ENCODE assay signal across 24 cellular contexts in the genomic region with DNA sequence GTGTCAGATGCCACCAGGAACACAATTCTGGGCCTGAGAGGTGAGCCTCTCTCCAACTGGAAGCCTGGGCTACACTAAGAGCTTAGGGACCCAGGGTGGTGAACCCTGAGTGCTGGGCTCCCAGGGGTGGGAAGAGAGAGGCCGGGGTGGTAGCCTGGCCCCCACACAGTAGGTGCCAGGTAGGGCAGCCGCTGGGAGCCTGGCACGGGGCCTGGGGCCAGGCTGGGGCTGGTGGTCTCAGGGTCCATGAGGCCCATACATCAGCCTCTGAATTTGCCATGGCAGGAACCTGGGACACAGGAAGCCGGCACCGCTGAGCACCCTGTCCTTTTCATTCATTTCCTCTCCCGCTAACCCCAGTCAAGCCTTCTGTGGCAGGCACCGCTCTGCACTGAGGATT. TPM values are rescaled to one million over a fixed set of nuclear protein-coding genes. Genes with fewer than 3 reads are reported as not detected.
A peak's percentile ranks its signal among the peaks of the same experiment; 100 is the strongest.
DNase-seq lines count a peak whose midpoint lies in the region; ATAC-seq, FAIRE-seq and TF ChIP-seq lines count a peak whose summit lies in the region.
"Had no signal": no experiment of that assay in that cellular context is flagged by ENCODE, and none has a peak within 500 bp of the region (broad histone marks: within the 10 kb centered on the region; RNA-seq: fewer than 3 reads in every experiment).

No MANE protein-coding gene starts in this region.

- no peak for TF ChIP-seq POLR2A in stomach (IDR thresholded peaks at IDR 0.05)
- no peak for TF ChIP-seq POLR2A in erythroblast (IDR thresholded peaks at IDR 0.05; ENCODE audit: low read length)

- TF ChIP-seq EP300 in stomach (IDR thresholded peaks at IDR 0.05), result no peak

- POLR2A ChIA-PET in activated CD4-positive, alpha-beta T cell treated with anti-CD3 and anti-CD28 coated beads for 36 hours (lab: Charles Lee), result no interaction called here

- H3K27ac ChIP-seq in keratinocyte (ENCODE audit: control insufficient read depth, insufficient read depth, low read length), result peak overlapping the region; percentile 67
- peak overlapping the region in 4 of 5 donors; percentile 4 to 66 (median 22) for H3K27ac ChIP-seq in stomach
- H3K27ac ChIP-seq: C4-2B, testis, VCaP had no signal

- intact Hi-C loops in stomach (cut with DNase I; ENCODE audit: low total_unique reads), result no loop called here
- intact Hi-C loops in activated CD4-positive, alpha-beta T cell treated with anti-CD3 and anti-CD28 coated beads for 36 hours (cut with DNase I, micrococcal nuclease), result loop anchor here in 1 of 2 experiments (5.0 kb wide), 1 partner anchor 125 kb away; no protein-coding TSS in a partner anchor

- H2AFZ ChIP-seq in keratinocyte (ENCODE audit: control insufficient read depth, low read length), result peak overlapping the region; percentile 26

- H3K4me2 ChIP-seq in keratinocyte (ENCODE audit: control insufficient read depth, extremely low read depth, insufficient read depth, low read depth, low read length), result peak overlapping the region; percentile 49

- peaks cover 85% of the 10 kb centered on the region for H3K4me1 Mint-ChIP-seq in HFFc6 (ENCODE audit: low read depth)
- H3K4me1 Mint-ChIP-seq in activated CD4-positive, alpha-beta T cell treated with anti-CD3 and anti-CD28 coated beads for 36 hours, result peaks cover 24% of the 10 kb centered on the region

- H3K36me3 Mint-ChIP-seq in HFFc6 (ENCODE audit: low read depth), result peaks cover 37% of the 10 kb centered on the region
- no peaks in the 10 kb centered on the region for H3K36me3 Mint-ChIP-seq in activated CD4-positive, alpha-beta T cell treated with anti-CD3 and anti-CD28 coated beads for 36 hours (ENCODE audit: low read depth)
- H3K36me3 Mint-ChIP-seq: naive B cell had no signal

- H3K9me3 Mint-ChIP-seq in HFFc6, result no peaks in the 10 kb centered on the region
- H3K9me3 Mint-ChIP-seq in activated CD4-positive, alpha-beta T cell treated with anti-CD3 and anti-CD28 coated beads for 36 hours (ENCODE audit: low read depth), result no peaks in the 10 kb centered on the region
- H3K9me3 Mint-ChIP-seq: activated T-cell treated with anti-CD3 and anti-CD28 coated beads, Interleukin-2, amount 50 U/mL, for 4 hours; T-helper 1 cell treated with Interleukin-12 subunit alpha and Interleukin-12 subunit beta and Interleukin-4 antibody, amounts not matched to agents 30 μg/mL and 1 μg/mL, for 36 hours had no signal

- no peaks in the 10 kb centered on the region for H4K20me1 ChIP-seq in keratinocyte (ENCODE audit: control insufficient read depth, extremely low read depth, insufficient read depth, low read length)

- H3K4me3 Mint-ChIP-seq in HFFc6, result peak overlapping the region; percentile 84
- H3K4me3 Mint-ChIP-seq in activated CD4-positive, alpha-beta T cell treated with anti-CD3 and anti-CD28 coated beads for 36 hours, result no peak overlapping the region
- H3K4me3 Mint-ChIP-seq: activated T-cell treated with anti-CD3 and anti-CD28 coated beads, Interleukin-2, amount 50 U/mL, for 4 hours; naive B cell; T-helper 1 cell treated with Interleukin-12 subunit alpha and Interleukin-12 subunit beta and Interleukin-4 antibody, amounts not matched to agents 30 μg/mL and 1 μg/mL, for 36 hours had no signal

- TF ChIP-seq CTCF in HFFc6 (IDR thresholded peaks at IDR 0.05) (no peak), keratinocyte (optimal IDR thresholded peaks at IDR 0.05 in 1 of 3, IDR thresholded peaks at IDR 0.05 in 1 of 3, conservative IDR thresholded peaks at IDR 0.05 in 1 of 3; ENCODE audit: extremely low read depth in 1 of 3, insufficient read depth in 2 of 3, low read length in 3 of 3) (no peak), stomach (IDR thresholded peaks at IDR 0.05) (no peak)

- no peaks in the 10 kb centered on the region for H3K27me3 ChIP-seq in adipocyte (replicated peaks; ENCODE audit: control insufficient read depth, insufficient read depth, low read length)
- peaks cover 6% of the 10 kb centered on the region for H3K27me3 ChIP-seq in keratinocyte (ENCODE audit: control insufficient read depth, extremely low read depth, insufficient read depth, low read length)
- H3K27me3 ChIP-seq in stomach, result no peaks in the 10 kb centered on the region
- H3K27me3 ChIP-seq: testis had no signal

- peak overlapping the region; percentile 53 for H3K9ac ChIP-seq in adipocyte (ENCODE audit: low read length)
- peak overlapping the region; percentile 48 for H3K9ac ChIP-seq in keratinocyte (ENCODE audit: control insufficient read depth, extremely low read depth, insufficient read depth, low read length)

- H3K9me3 ChIP-seq in adipocyte (ENCODE audit: control insufficient read depth, low read length), result no peaks in the 10 kb centered on the region
- no peaks in the 10 kb centered on the region for H3K9me3 ChIP-seq in keratinocyte (ENCODE audit: control insufficient read depth, low read depth, low read length)
- no peaks in the 10 kb centered on the region for H3K9me3 ChIP-seq in stomach
- H3K9me3 ChIP-seq: testis had no signal

- dilution Hi-C loops in keratinocyte (cut with MboI; ENCODE audit: extremely low pct_ligation_motif_present, low sequenced_read_pairs), result no loop called here

- H3K36me3 ChIP-seq in adipocyte (ENCODE audit: control insufficient read depth, insufficient read depth, low read length, severe bottlenecking) (no peaks in the 10 kb centered on the region), keratinocyte (ENCODE audit: control insufficient read depth in 2 of 2, extremely low read depth in 1 of 2, insufficient read depth in 2 of 2, low read length in 2 of 2) (no peaks in the 10 kb centered on the region), stomach (no peaks in the 10 kb centered on the region)

- peaks cover 3% of the 10 kb centered on the region for H3K9me1 ChIP-seq in keratinocyte (ENCODE audit: control insufficient read depth, extremely low read depth, insufficient read depth, low read length)

- DNase-seq in HFFc6, result no peak
- no peak for DNase-seq in adipocyte (ENCODE audit: low read depth)
- DNase-seq in keratinocyte (ENCODE audit: low read depth, low spot score), result no peak
- DNase-seq in stomach, result no peak
- no peak for DNase-seq in NK-92 (lab: John Stamatoyannopoulos, UW; ENCODE audit: unreplicated experiment)
- no peak for DNase-seq in erythroblast (lab: John Stamatoyannopoulos, UW)
- DNase-seq in activated CD4-positive, alpha-beta T cell treated with anti-CD3 and anti-CD28 coated beads for 36 hours, result no peak
- DNase-seq: activated CD4-positive, alpha-beta T cell treated with anti-CD3 and anti-CD28 coated beads, Interleukin-2, amount 50 U/mL, for 4 hours; activated naive CD4-positive, alpha-beta T cell treated with anti-CD3 and anti-CD28 coated beads, Interleukin-2, amount 50 U/mL, for 16 hours; activated T-cell treated with anti-CD3 and anti-CD28 coated beads, Interleukin-2, amount 50 U/mL, for 4 hours; cortex of kidney; GDM1; head of caudate nucleus; MV-4-11; naive B cell; NCI-H2029 treated with DMSO at 0.1 percent for 48 hours; NCI-H446 treated with DMSO at 0.1 percent for 48 hours; stimulated activated CD8-positive, alpha-beta memory T cell treated with anti-CD3 and anti-CD28 coated beads, Interleukin-4, amount 100 ng/mL, for 48 hours; testis had no signal

- peaks cover 50% of the 10 kb centered on the region for H3K4me1 ChIP-seq in adipocyte (ENCODE audit: control insufficient read depth, insufficient read depth, low read length)
- peaks cover 43% of the 10 kb centered on the region for H3K4me1 ChIP-seq in keratinocyte (ENCODE audit: control insufficient read depth, extremely low read depth, insufficient read depth, low read length)
- peaks cover 29 to 54% (median 39%) of the 10 kb centered on the region in 4 donors for H3K4me1 ChIP-seq in stomach
- H3K4me1 ChIP-seq: testis had no signal

- H3K4me3 ChIP-seq in adipocyte (ENCODE audit: low read length) (no peak overlapping the region), keratinocyte (ENCODE audit: control insufficient read depth in 2 of 3, extremely low read depth in 1 of 3, insufficient read depth in 2 of 3, low read depth in 1 of 3, low read length in 3 of 3) (no peak overlapping the region), stomach (no peak overlapping the region)
- H3K4me3 ChIP-seq: testis had no signal

- no peaks in the 10 kb centered on the region for H3K27me3 Mint-ChIP-seq in HFFc6 (ENCODE audit: insufficient read depth)
- peaks cover 4% of the 10 kb centered on the region for H3K27me3 Mint-ChIP-seq in activated CD4-positive, alpha-beta T cell treated with anti-CD3 and anti-CD28 coated beads for 36 hours
- H3K27me3 Mint-ChIP-seq: naive B cell had no signal

- WGBS in stomach, 5 donors, result 95 to 97% (median 96%) methylated on average over 4 to 7 of the region's 7 CpGs

- H3K27ac Mint-ChIP-seq in HFFc6, result peak overlapping the region; percentile 100
- H3K27ac Mint-ChIP-seq in activated CD4-positive, alpha-beta T cell treated with anti-CD3 and anti-CD28 coated beads for 36 hours, result no peak overlapping the region
- H3K27ac Mint-ChIP-seq: T-helper 1 cell treated with Interleukin-12 subunit alpha and Interleukin-12 subunit beta and Interleukin-4 antibody, amounts not matched to agents 30 μg/mL and 1 μg/mL, for 36 hours had no signal

- CTCF ChIA-PET in activated CD4-positive, alpha-beta T cell treated with anti-CD3 and anti-CD28 coated beads for 36 hours (lab: Charles Lee), result no interaction called here

- ATAC-seq in HG02798 (IDR thresholded peaks at IDR 0.05; ENCODE audit: poor library complexity, unreplicated experiment), result no peak
- ATAC-seq in activated CD4-positive, alpha-beta T cell treated with anti-CD3 and anti-CD28 coated beads for 36 hours, result no peak
- ATAC-seq: Right ventricle myocardium inferior had no signal

- H3K79me2 ChIP-seq in keratinocyte (ENCODE audit: control insufficient read depth, insufficient read depth, low read length), result no peaks in the 10 kb centered on the region

- no peak for FAIRE-seq in keratinocyte (lab: Jason Lieb, UNC)

RNA-seq across cellular contexts. Expression of a gene that starts 8.5 kb away (rescaled TPM):
- total RNA-seq in HFFc6 (2021; fragmentation: NEBNext Ultra II Directional; extraction: Animal tissue kit (Norgen Biotek cat#: 25700)), result 10 to 100 TPM; 55.5 to 93.3 (median 79.9) TPM
- polyA plus RNA-seq in keratinocyte (1.4 to 2.7 TPM (median 1.5 TPM) in 3 replicates), stomach (10 to 100 TPM in 2 of 3 donors, 1 to 10 TPM in 1; 5.3 to 41.5 (median 16.4) TPM)
- 0.19 TPM for polyA plus RNA-seq in keratinocyte (2011; ENCODE audit: low read depth)
- 0.51 and 1.0 TPM in 2 replicates for polyA plus RNA-seq in keratinocyte (2011; cell fraction: cytosol; rRNA removed)
- 0.90 and 1.2 TPM in 2 replicates for polyA plus RNA-seq in keratinocyte (2011; cell fraction: nucleus; rRNA removed)
- 0.31 and 3.1 TPM in 2 replicates for polyA plus RNA-seq in keratinocyte (2012; ENCODE audit: low replicate concordance)
- polyA minus RNA-seq in keratinocyte, result 0.74 to 6.2 TPM (median 0.89 TPM) in 3 replicates
- not detected for polyA minus RNA-seq in keratinocyte (2011; cell fraction: cytosol; rRNA and poly(A)+ RNA removed)
- polyA minus RNA-seq in keratinocyte (2011; cell fraction: nucleus; rRNA and poly(A)+ RNA removed), result 0.74 TPM in 1 of 2 replicates, not detected in the other
- total RNA-seq in stomach, result 10 to 100 TPM in 1 of 5 donors, 1 to 10 TPM in 1, under 1 TPM in 1, not detected in 2; 0.92 to 11.7 (median 1.9) TPM
- not detected for total RNA-seq in activated CD4-positive, alpha-beta T cell treated with anti-CD3 and anti-CD28 coated beads for 36 hours
- total RNA-seq: Right ventricle myocardium inferior had no signal

Comparison
In these comparisons a context has a peak if more than half of its experiments do, and no peak if none do; other contexts are left out.
1. RNA of a gene that starts 8.5 kb away (total RNA-seq): 55.5 to 93.3 TPM in HFFc6; 0.92 to 11.7 TPM in stomach and not detected in activated CD4-positive, alpha-beta T cell treated with anti-CD3 and anti-CD28 coated beads for 36 hours; every median in the first group is over 4 times any median in the second.